10 cellular contexts compared by ENCODE assay signal in genomic region chr19:18049390-18049789, GRCh38. TPM values are rescaled to one million over a fixed set of nuclear protein-coding genes. Genes with fewer than 3 reads are reported as not detected.
A peak's percentile ranks its signal among the peaks of the same experiment; 100 is the strongest.
DNase-seq lines count a peak whose midpoint lies in the region; ATAC-seq, FAIRE-seq and TF ChIP-seq lines count a peak whose summit lies in the region.
"Had no signal": no experiment of that assay in that cellular context is flagged by ENCODE, and none has a peak within 500 bp of the region (broad histone marks: within the 10 kb centered on the region; RNA-seq: fewer than 3 reads in every experiment).

No MANE protein-coding gene starts in this region.

- no peak overlapping the region for H4K8ac ChIP-seq in mesenchymal stem cell (ENCODE audit: low read length)

- H3K9me3 ChIP-seq in Peyer's patch (no peaks in the 10 kb centered on the region), upper lobe of right lung (no peaks in the 10 kb centered on the region), mesenchymal stem cell (ENCODE audit: control insufficient read depth, low read length) (no peaks in the 10 kb centered on the region)

- 83% methylated on average over 10 of the region's 10 CpGs for WGBS in mesenchymal stem cell

- ATAC-seq in upper lobe of right lung (peak; percentile 79), natural killer cell (no peak)

- H3K27me3 Mint-ChIP-seq in natural killer cell (ENCODE audit: low read depth in 2 of 2) = peaks cover 0 to 18% of the 10 kb centered on the region in 2 donors

- H2BK5ac ChIP-seq in mesenchymal stem cell (ENCODE audit: low read depth, low read length, poor library complexity, severe bottlenecking) = no peak overlapping the region

- H2BK15ac ChIP-seq in mesenchymal stem cell (ENCODE audit: low read depth, poor library complexity, severe bottlenecking) = no peak overlapping the region

- no peak overlapping the region for H3K18ac ChIP-seq in mesenchymal stem cell (ENCODE audit: low read depth in 1 of 2, low read length in 2 of 2)

- no peak overlapping the region for H2BK12ac ChIP-seq in mesenchymal stem cell (ENCODE audit: low read length in 2 of 2)

- peak overlapping the region in 3 of 4 donors; percentile 50 to 79 (median 78) for H3K27ac ChIP-seq in Peyer's patch
- H3K27ac ChIP-seq in upper lobe of right lung = peak overlapping the region; percentile 77
- H3K27ac ChIP-seq in mesenchymal stem cell (ENCODE audit: low read length, poor library complexity, severe bottlenecking) = no peak overlapping the region

- DNase-seq in Peyer's patch (peak; percentile 32 to 76 (median 67)), fibroblast of peridontal ligament (ENCODE audit: extremely low read depth) (peak; percentile 52), nucleus accumbens (lab: John Stamatoyannopoulos, UW) (peak in 50 of 56 donors; percentile 5 to 85 (median 50)), upper lobe of right lung (peak; percentile 92), natural killer cell (no peak), mesenchymal stem cell (no peak), RCC 7860 (ENCODE audit: low spot score) (no peak)
- DNase-seq: activated CD4-positive, alpha-beta T cell treated with anti-CD3 and anti-CD28 coated beads, Interleukin-2, amount 10 ng/mL, durations not matched to agents 7 days and 5 days; central memory CD4-positive, alpha-beta T cell; NCI-H774 had no signal

- H3K4me1 ChIP-seq in Peyer's patch = peaks cover 0 to 23% (median 10%) of the 10 kb centered on the region in 4 donors
- peaks cover 29% of the 10 kb centered on the region for H3K4me1 ChIP-seq in upper lobe of right lung
- H3K4me1 ChIP-seq in mesenchymal stem cell (ENCODE audit: control insufficient read depth, insufficient read depth, low read depth, low read length) = peaks cover 11% of the 10 kb centered on the region

- H3K9me3 Mint-ChIP-seq in natural killer cell = no peaks in the 10 kb centered on the region
- H3K9me3 Mint-ChIP-seq: activated CD4-positive, alpha-beta T cell treated with anti-CD3 and anti-CD28 coated beads, Interleukin-2, amount 10 ng/mL, durations not matched to agents 7 days and 5 days had no signal

- no peak overlapping the region for H3K4me3 Mint-ChIP-seq in natural killer cell
- H3K4me3 Mint-ChIP-seq: activated CD4-positive, alpha-beta T cell treated with anti-CD3 and anti-CD28 coated beads, Interleukin-2, amount 10 ng/mL, durations not matched to agents 7 days and 5 days had no signal

- H3K36me3 ChIP-seq in Peyer's patch (no peaks in the 10 kb centered on the region), upper lobe of right lung (no peaks in the 10 kb centered on the region), mesenchymal stem cell (ENCODE audit: control insufficient read depth in 1 of 2, insufficient read depth in 2 of 2, low read depth in 1 of 2, low read length in 2 of 2) (no peaks in the 10 kb centered on the region)

- H4K91ac ChIP-seq in mesenchymal stem cell (ENCODE audit: low read length) = no peak overlapping the region

- H2AFZ ChIP-seq in mesenchymal stem cell (ENCODE audit: low read depth, low read length) = no peak overlapping the region

- H3K27ac Mint-ChIP-seq in natural killer cell = no peak overlapping the region

- no peaks in the 10 kb centered on the region for H3K36me3 Mint-ChIP-seq in natural killer cell

- H3K23ac ChIP-seq in mesenchymal stem cell (ENCODE audit: low read length in 2 of 2) = no peak overlapping the region

- TF ChIP-seq CTCF in Peyer's patch (IDR thresholded peaks at IDR 0.05) (no peak), upper lobe of right lung (IDR thresholded peaks at IDR 0.05) (no peak), natural killer cell (IDR thresholded peaks at IDR 0.05) (no peak)

- no peak for FAIRE-seq in RCC 7860 (lab: Jason Lieb, UNC)

- no peak for TF ChIP-seq POLR2A in Peyer's patch (IDR thresholded peaks at IDR 0.05)

- H3K14ac ChIP-seq in mesenchymal stem cell (ENCODE audit: low read length in 2 of 2) = no peak overlapping the region

- H3K4me1 Mint-ChIP-seq in natural killer cell = peaks cover 8 to 31% of the 10 kb centered on the region in 2 donors

- intact Hi-C loops in upper lobe of right lung (cut with DNase I) = no loop called here
- intact Hi-C loops in natural killer cell (cut with micrococcal nuclease) = no loop called here

- no peak overlapping the region for H2BK120ac ChIP-seq in mesenchymal stem cell (ENCODE audit: low read depth, low read length)

- H3K9ac ChIP-seq in mesenchymal stem cell (ENCODE audit: low read length) = no peak overlapping the region

- H3K4ac ChIP-seq in mesenchymal stem cell (ENCODE audit: low read depth in 1 of 2, low read length in 2 of 2) = no peak overlapping the region

- H2AK5ac ChIP-seq in mesenchymal stem cell (ENCODE audit: low read length, severe bottlenecking) = no peak overlapping the region

- no peaks in the 10 kb centered on the region for H3K27me3 ChIP-seq in Peyer's patch
- H3K27me3 ChIP-seq in upper lobe of right lung = no peaks in the 10 kb centered on the region
- no peaks in the 10 kb centered on the region for H3K27me3 ChIP-seq in mesenchymal stem cell (ENCODE audit: control insufficient read depth in 1 of 2, insufficient read depth in 1 of 2, low read length in 2 of 2)

- H3K4me3 ChIP-seq in Peyer's patch (no peak overlapping the region), upper lobe of right lung (no peak overlapping the region), mesenchymal stem cell (ENCODE audit: insufficient read depth in 1 of 2, low read depth in 1 of 2, low read length in 2 of 2) (no peak overlapping the region)

- no peak overlapping the region for H3K4me2 ChIP-seq in mesenchymal stem cell (ENCODE audit: low read length, poor library complexity, severe bottlenecking)

- no peaks in the 10 kb centered on the region for H3K79me1 ChIP-seq in mesenchymal stem cell (replicated peaks; ENCODE audit: low read length, poor library complexity, severe bottlenecking)

RNA-seq across cellular contexts. Expression of gene IL12RB1, which starts 37.3 kb away (rescaled TPM):
- total RNA-seq in Peyer's patch (10 to 100 TPM in 1 of 4 donors, 1 to 10 TPM in 3; 1.2 to 19.0 (median 2.8) TPM), upper lobe of right lung (6.2 TPM), natural killer cell (100 to 1,000 TPM in 1 of 3 donors, 10 to 100 TPM in 2; 90.1 to 105 (median 95.7) TPM)
- polyA plus RNA-seq in mesenchymal stem cell (2013, experiment 1 of 2) = 0.19 TPM
- polyA plus RNA-seq in mesenchymal stem cell (2013, experiment 2 of 2) = 0.19 TPM

RNA-seq across cellular contexts. Expression of gene ARRDC2, which starts 41.4 kb away (rescaled TPM):
- total RNA-seq in Peyer's patch (10 to 100 TPM; 26.8 to 94.9 (median 29.4) TPM), upper lobe of right lung (82.7 TPM), natural killer cell (100 to 1,000 TPM; 110 to 131 (median 121) TPM)
- polyA plus RNA-seq in mesenchymal stem cell (2013, experiment 1 of 2) = 3.7 TPM
- 3.6 TPM for polyA plus RNA-seq in mesenchymal stem cell (2013, experiment 2 of 2)

RNA-seq across cellular contexts. Expression of gene MAST3, which starts 48.2 kb away (rescaled TPM):
- total RNA-seq in Peyer's patch = 10 to 100 TPM; 47.8 to 56.3 (median 52.0) TPM
- total RNA-seq in upper lobe of right lung = 23.1 TPM
- total RNA-seq in natural killer cell = 100 to 1,000 TPM in 2 of 3 donors, 10 to 100 TPM in 1; 84.5 to 101 (median 101) TPM
- polyA plus RNA-seq in mesenchymal stem cell (2013, experiment 1 of 2) = 4.4 TPM
- polyA plus RNA-seq in mesenchymal stem cell (2013, experiment 2 of 2) = 4.7 TPM

Comparison
In these comparisons a context has a peak if more than half of its experiments do, and no peak if none do; other contexts are left out.
1. DNase-seq: peak in Peyer's patch (3 of 3), fibroblast of peridontal ligament (single experiment), nucleus accumbens (50 of 56) and upper lobe of right lung (single experiment); none in natural killer cell (single experiment), mesenchymal stem cell (single experiment) and RCC 7860 (single experiment).
2. RNA of gene IL12RB1, which starts 37.3 kb away (total RNA-seq): 90.1 to 105 TPM in natural killer cell; 6.2 TPM in upper lobe of right lung (single experiment) and 1.2 to 19.0 TPM in Peyer's patch; every median in the first group is over 4 times any median in the second.